8 cellular contexts compared by ENCODE assay signal in the genomic region with DNA sequence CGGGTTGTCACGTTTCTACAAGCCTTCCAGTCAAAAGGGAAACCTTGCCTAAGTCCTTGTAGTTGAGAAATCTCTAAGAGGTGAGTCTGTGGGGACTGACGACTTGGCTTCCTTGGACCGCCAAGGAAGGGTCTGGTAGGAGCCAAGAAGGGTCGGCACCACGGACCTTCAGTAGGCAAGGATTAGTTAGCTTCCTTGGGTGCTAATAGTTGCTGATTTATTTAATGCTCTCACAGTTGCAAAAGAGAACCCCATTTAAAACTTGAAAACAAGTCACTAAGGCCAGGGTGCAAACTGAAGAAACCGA. TPM values are rescaled to one million over a fixed set of nuclear protein-coding genes. Genes with fewer than 3 reads are reported as not detected.
A peak's percentile ranks its signal among the peaks of the same experiment; 100 is the strongest.
DNase-seq lines count a peak whose midpoint lies in the region; ATAC-seq and TF ChIP-seq lines count a peak whose summit lies in the region.

No MANE protein-coding gene starts in this region.

- H3K27ac ChIP-seq in left ventricle myocardium inferior (replicated peaks): peak overlapping the region; percentile 97

- peaks cover 60% of the 10 kb centered on the region for H3K4me1 ChIP-seq in left ventricle myocardium inferior
- H3K4me1 ChIP-seq in HAP-1: no peaks in the 10 kb centered on the region

- peak overlapping the region; percentile 95 to 96 for H3K27ac Mint-ChIP-seq in natural killer cell treated with Interleukin-12 subunit alpha and Interleukin-12 subunit beta and Interleukin-15 and Interleukin-18, amount 100 ng/mL, for 72 hours

- DNase-seq in left ventricle myocardium inferior: no peak
- DNase-seq in Right ventricle myocardium inferior (ENCODE audit: missing footprints): no peak
- DNase-seq in cardiac fibroblast (ENCODE audit: low read depth in 2 of 2): no peak
- no peak for DNase-seq in natural killer cell treated with Interleukin-12 subunit alpha and Interleukin-12 subunit beta and Interleukin-15 and Interleukin-18, amount 100 ng/mL, for 72 hours (ENCODE audit: low spot score)
- DNase-seq in HAP-1 (ENCODE audit: low spot score in 2 of 2): no peak
- DNase-seq in HuH-7.5 (ENCODE audit: low spot score): no peak
- DNase-seq in SK-N-DZ (ENCODE audit: low spot score): no peak

- H3K36me3 ChIP-seq in left ventricle myocardium inferior (peaks cover 24% of the 10 kb centered on the region), HAP-1 (replicated peaks) (no peaks in the 10 kb centered on the region)

- TF ChIP-seq CTCF in left ventricle myocardium inferior (IDR thresholded peaks at IDR 0.05; ENCODE audit: borderline replicate concordance) (no peak), cardiac fibroblast (IDR thresholded peaks at IDR 0.05; ENCODE audit: low read depth, low read length) (no peak)

- peaks cover 15% of the 10 kb centered on the region for H3K36me3 Mint-ChIP-seq in natural killer cell treated with Interleukin-12 subunit alpha and Interleukin-12 subunit beta and Interleukin-15 and Interleukin-18, amount 100 ng/mL, for 72 hours

- ATAC-seq in Right ventricle myocardium inferior: no peak
- ATAC-seq in HG03469 (IDR thresholded peaks at IDR 0.05; ENCODE audit: unreplicated experiment): peak; percentile 18
- peak; percentile 18 to 48 for ATAC-seq in natural killer cell treated with Interleukin-12 subunit alpha and Interleukin-12 subunit beta and Interleukin-15 and Interleukin-18, amount 100 ng/mL, for 72 hours

- H3K4me3 ChIP-seq in left ventricle myocardium inferior (peak overlapping the region; percentile 89), cardiac fibroblast (replicated peaks in 1 of 2; ENCODE audit: low read depth in 2 of 2, low read length in 2 of 2) (peak overlapping the region; percentile 75 to 77), HAP-1 (no peak overlapping the region)

- H3K4me3 Mint-ChIP-seq in natural killer cell treated with Interleukin-12 subunit alpha and Interleukin-12 subunit beta and Interleukin-15 and Interleukin-18, amount 100 ng/mL, for 72 hours: peak overlapping the region; percentile 90

- no peaks in the 10 kb centered on the region for H3K27me3 Mint-ChIP-seq in natural killer cell treated with Interleukin-12 subunit alpha and Interleukin-12 subunit beta and Interleukin-15 and Interleukin-18, amount 100 ng/mL, for 72 hours

- peaks cover 27 to 29% of the 10 kb centered on the region in 2 donors for H3K4me1 Mint-ChIP-seq in natural killer cell treated with Interleukin-12 subunit alpha and Interleukin-12 subunit beta and Interleukin-15 and Interleukin-18, amount 100 ng/mL, for 72 hours (ENCODE audit: low read depth in 2 of 2)

- in situ Hi-C loops in HAP-1 (cut with MboI; ENCODE audit: low sequenced_read_pairs): no loop called here

- no peaks in the 10 kb centered on the region for H3K9me3 ChIP-seq in left ventricle myocardium inferior (replicated peaks)
- no peaks in the 10 kb centered on the region for H3K9me3 ChIP-seq in HAP-1

- intact Hi-C loops in left ventricle myocardium inferior (cut with micrococcal nuclease) (no loop called here), Right ventricle myocardium inferior (cut with DNase I) (loop anchor here (2.0 kb wide), 1 partner anchor 40 kb away; a partner anchor contains a TSS)

- no peaks in the 10 kb centered on the region for H3K9me3 Mint-ChIP-seq in natural killer cell treated with Interleukin-12 subunit alpha and Interleukin-12 subunit beta and Interleukin-15 and Interleukin-18, amount 100 ng/mL, for 72 hours

- H3K27me3 ChIP-seq in left ventricle myocardium inferior (ENCODE audit: low read depth): no peaks in the 10 kb centered on the region
- peaks cover 8% of the 10 kb centered on the region for H3K27me3 ChIP-seq in HAP-1 (ENCODE audit: low read depth)

RNA-seq across cellular contexts. Expression of a gene that starts 0.4 kb away (rescaled TPM):
- total RNA-seq in left ventricle myocardium inferior: 7.0 TPM
- 6.0 TPM for total RNA-seq in Right ventricle myocardium inferior
- total RNA-seq in natural killer cell treated with Interleukin-12 subunit alpha and Interleukin-12 subunit beta and Interleukin-15 and Interleukin-18, amount 100 ng/mL, for 72 hours: 10 to 100 TPM; 11.8 to 12.6 TPM
- 8.7 and 10.8 TPM in 2 replicates for polyA plus RNA-seq in SK-N-DZ (2014; cell fraction: cytosol; rRNA removed)
- polyA plus RNA-seq in SK-N-DZ (2014; cell fraction: nucleus; rRNA removed): 4.0 and 5.7 TPM in 2 replicates

RNA-seq across cellular contexts. Expression of a gene that starts 28.7 kb away (rescaled TPM):
- total RNA-seq in left ventricle myocardium inferior (not detected), Right ventricle myocardium inferior (not detected)
- not detected for total RNA-seq in natural killer cell treated with Interleukin-12 subunit alpha and Interleukin-12 subunit beta and Interleukin-15 and Interleukin-18, amount 100 ng/mL, for 72 hours
- polyA plus RNA-seq in SK-N-DZ (2014; cell fraction: cytosol; rRNA removed): not detected in 2 replicates
- polyA plus RNA-seq in SK-N-DZ (2014; cell fraction: nucleus; rRNA removed): not detected in 2 replicates

RNA-seq across cellular contexts. Expression of a gene that starts 40.1 kb away (rescaled TPM):
- total RNA-seq in left ventricle myocardium inferior (11.2 TPM), Right ventricle myocardium inferior (13.1 TPM)
- total RNA-seq in natural killer cell treated with Interleukin-12 subunit alpha and Interleukin-12 subunit beta and Interleukin-15 and Interleukin-18, amount 100 ng/mL, for 72 hours: 10 to 100 TPM; 30.4 to 37.4 TPM
- 30.0 and 31.4 TPM in 2 replicates for polyA plus RNA-seq in SK-N-DZ (2014; cell fraction: cytosol; rRNA removed)
- 21.9 and 30.2 TPM in 2 replicates for polyA plus RNA-seq in SK-N-DZ (2014; cell fraction: nucleus; rRNA removed)

RNA-seq across cellular contexts. Expression of a gene that starts 40.2 kb away (rescaled TPM):
- total RNA-seq in left ventricle myocardium inferior (10.8 TPM), Right ventricle myocardium inferior (12.5 TPM)
- 10 to 100 TPM; 24.3 to 61.1 TPM for total RNA-seq in natural killer cell treated with Interleukin-12 subunit alpha and Interleukin-12 subunit beta and Interleukin-15 and Interleukin-18, amount 100 ng/mL, for 72 hours
- polyA plus RNA-seq in SK-N-DZ (2014; cell fraction: cytosol; rRNA removed): 7.0 and 10.1 TPM in 2 replicates
- polyA plus RNA-seq in SK-N-DZ (2014; cell fraction: nucleus; rRNA removed): 8.7 and 24.5 TPM in 2 replicates
